Comparison of ENCODE assay signal across 1 cellular context in the genomic region with DNA sequence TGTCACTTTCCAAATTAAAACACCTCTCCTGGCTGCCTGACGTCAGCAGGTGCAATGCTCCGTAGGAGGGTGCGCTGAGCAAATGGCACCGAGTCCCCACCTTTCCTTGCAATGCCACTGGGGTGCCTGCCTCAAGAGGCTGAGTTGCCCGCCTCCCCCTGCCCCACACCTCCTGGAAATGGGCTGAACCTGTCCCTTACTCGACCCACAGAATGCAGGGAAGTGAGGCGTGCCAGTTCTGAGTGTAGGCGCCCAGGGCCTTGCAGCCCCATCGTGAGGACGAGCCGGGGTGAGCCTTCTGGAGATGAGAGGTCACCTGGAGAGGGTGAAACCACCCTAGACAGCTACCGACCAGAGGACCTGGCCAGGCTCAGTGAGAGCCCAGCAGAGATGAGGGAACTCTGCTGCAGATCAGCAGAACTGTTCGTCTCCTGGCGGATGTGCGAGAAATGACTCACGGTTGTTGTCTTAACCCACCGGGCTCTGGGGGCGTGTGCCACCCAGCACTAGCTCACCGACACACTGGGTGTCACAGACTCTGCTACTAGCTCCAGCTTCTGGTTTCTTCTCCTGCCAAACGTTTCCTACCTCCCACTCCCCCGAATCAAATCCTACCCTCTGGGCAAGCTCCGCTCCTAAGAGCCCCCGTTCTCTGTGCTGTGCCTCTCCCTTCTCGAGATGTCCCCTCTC.
TF ChIP-seq lines count a peak whose summit lies in the region.

No MANE protein-coding gene starts in this region.

TF ChIP-seq in H1, 55 proteins besides CTCF, POLR2A, EP300 and RAD21:
- TF ChIP-seq RNF2 (IDR thresholded peaks at IDR 0.05; ENCODE audit: borderline replicate concordance, low read depth, low read length, missing control alignments, poor library complexity, severe bottlenecking), result no peak
- no peak for TF ChIP-seq RXRA (IDR thresholded peaks at IDR 0.05; ENCODE audit: insufficient read depth, low read depth, low read length)
- TF ChIP-seq, protein P1, sequence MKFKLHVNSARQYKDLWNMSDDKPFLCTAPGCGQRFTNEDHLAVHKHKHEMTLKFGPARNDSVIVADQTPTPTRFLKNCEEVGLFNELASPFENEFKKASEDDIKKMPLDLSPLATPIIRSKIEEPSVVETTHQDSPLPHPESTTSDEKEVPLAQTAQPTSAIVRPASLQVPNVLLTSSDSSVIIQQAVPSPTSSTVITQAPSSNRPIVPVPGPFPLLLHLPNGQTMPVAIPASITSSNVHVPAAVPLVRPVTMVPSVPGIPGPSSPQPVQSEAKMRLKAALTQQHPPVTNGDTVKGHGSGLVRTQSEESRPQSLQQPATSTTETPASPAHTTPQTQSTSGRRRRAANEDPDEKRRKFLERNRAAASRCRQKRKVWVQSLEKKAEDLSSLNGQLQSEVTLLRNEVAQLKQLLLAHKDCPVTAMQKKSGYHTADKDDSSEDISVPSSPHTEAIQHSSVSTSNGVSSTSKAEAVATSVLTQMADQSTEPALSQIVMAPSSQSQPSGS (IDR thresholded peaks at IDR 0.05; ENCODE audit: low read length), result no peak
- no peak for TF ChIP-seq POU5F1 (IDR thresholded peaks at IDR 0.05; ENCODE audit: low read depth, low read length)
- TF ChIP-seq TBP (IDR thresholded peaks at IDR 0.05; ENCODE audit: low read depth, low read length), result no peak
- TF ChIP-seq TAF1 (IDR thresholded peaks at IDR 0.05; ENCODE audit: low read depth, low read length), result no peak
- TF ChIP-seq, protein P2, sequence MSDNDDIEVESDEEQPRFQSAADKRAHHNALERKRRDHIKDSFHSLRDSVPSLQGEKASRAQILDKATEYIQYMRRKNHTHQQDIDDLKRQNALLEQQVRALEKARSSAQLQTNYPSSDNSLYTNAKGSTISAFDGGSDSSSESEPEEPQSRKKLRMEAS (IDR thresholded peaks at IDR 0.05), result no peak
- no peak for TF ChIP-seq SAP30 (IDR thresholded peaks at IDR 0.05; ENCODE audit: insufficient read depth, insufficient replicate concordance, low read length)
